ENCODE assay signal across 24 cellular contexts in genomic region chr15:99427210-99427609, GRCh38.
DNase-seq lines count a peak whose midpoint lies in the region; ATAC-seq and TF ChIP-seq lines count a peak whose summit lies in the region.
"Had no signal": no experiment of that assay in that cellular context is flagged by ENCODE, and none has a peak within 500 bp of the region (broad histone marks: within the 10 kb centered on the region; RNA-seq: fewer than 3 reads in every experiment).

No MANE protein-coding gene starts in this region.

- no peaks in the 10 kb centered on the region for H3K79me1 ChIP-seq in IMR-90 (ENCODE audit: low read depth in 1 of 2, low read length in 2 of 2)

- no peak for TF ChIP-seq POLR2A in IMR-90 (IDR thresholded peaks at IDR 0.05; ENCODE audit: low read depth, low read length)

- no peak overlapping the region; the same call in 1 of the 2 replicates for H3K23ac ChIP-seq in IMR-90 (ENCODE audit: low read depth, low read length)

- H3K27ac ChIP-seq in IMR-90 (ENCODE audit: insufficient read depth, low read length), result no peak overlapping the region
- H3K27ac ChIP-seq in lower lobe of right lung, result no peak overlapping the region
- H3K27ac ChIP-seq: colonic mucosa, VCaP had no signal

- H2BK5ac ChIP-seq in IMR-90 (ENCODE audit: low read depth, low read length, poor library complexity, severe bottlenecking), result no peak overlapping the region

- H4K91ac ChIP-seq in IMR-90 (ENCODE audit: insufficient read depth, low read depth, low read length), result no peak overlapping the region

- no peak overlapping the region for H3K27ac Mint-ChIP-seq in chondrocyte (ENCODE audit: unreplicated experiment)

- H3K4me3 ChIP-seq in IMR-90 (ENCODE audit: insufficient read depth, low read depth, low read length) (no peak overlapping the region), lower lobe of right lung (no peak overlapping the region)
- H3K4me3 ChIP-seq: colonic mucosa, heart left ventricle, smooth muscle cell, upper lobe of left lung had no signal

- no peak overlapping the region for H3K14ac ChIP-seq in IMR-90 (replicated peaks; ENCODE audit: low read depth, low read length)

- H3K27me3 ChIP-seq in IMR-90 (ENCODE audit: control insufficient read depth, insufficient read depth, low read length) (no peaks in the 10 kb centered on the region), lower lobe of right lung (ENCODE audit: low read depth) (no peaks in the 10 kb centered on the region)
- H3K27me3 ChIP-seq: colonic mucosa, heart left ventricle, upper lobe of left lung had no signal

- intact Hi-C loops in IMR-90 (cut with micrococcal nuclease) (no loop called here), lower lobe of right lung (cut with DNase I) (no loop called here)

- no TSS peak for BruUV-seq in IMR-90 (replicated peaks; lab: Mats Ljungman, UMichigan)

- no peaks in the 10 kb centered on the region for H3K27me3 Mint-ChIP-seq in chondrocyte (ENCODE audit: low read depth)

- ATAC-seq in IMR-90 (ENCODE audit: low read depth) (no peak), omental fat pad (ENCODE audit: low FRiP score) (no peak), lower lobe of right lung (no peak)
- ATAC-seq: heart left ventricle had no signal

- H3K18ac ChIP-seq in IMR-90 (ENCODE audit: low read depth, low read length), result no peak overlapping the region

- H2AK5ac ChIP-seq in IMR-90 (ENCODE audit: low read depth, low read length), result no peak overlapping the region; the same call in 1 of the 2 replicates

- H3K4me1 ChIP-seq in IMR-90 (ENCODE audit: control insufficient read depth, insufficient read depth, low read length) (peaks cover 11% of the 10 kb centered on the region), lower lobe of right lung (peaks cover 28% of the 10 kb centered on the region)

- peaks cover 19% of the 10 kb centered on the region for H3K9me1 ChIP-seq in IMR-90 (ENCODE audit: insufficient read depth, low read length)

- CTCF ChIA-PET in IMR-90 (lab: Yijun Ruan, JAX), result no interaction called here

- H3K9me3 Mint-ChIP-seq in chondrocyte (ENCODE audit: low read depth), result no peaks in the 10 kb centered on the region

- in situ Hi-C loops in IMR-90 (cut with MboI; ENCODE audit: low sequenced_read_pairs), result no loop called here

- no peak overlapping the region for H4K8ac ChIP-seq in IMR-90 (ENCODE audit: low read depth in 2 of 2, low read length in 2 of 2)

- no peak overlapping the region for H3K56ac ChIP-seq in IMR-90 (ENCODE audit: extremely low read depth, insufficient read depth, low read length)

- H3K9me3 ChIP-seq in IMR-90 (ENCODE audit: control insufficient read depth, insufficient read depth, low read length) (no peaks in the 10 kb centered on the region), lower lobe of right lung (no peaks in the 10 kb centered on the region)
- H3K9me3 ChIP-seq: colonic mucosa, heart left ventricle, upper lobe of left lung had no signal

- H4K20me1 ChIP-seq in IMR-90 (ENCODE audit: insufficient read depth, low read length), result no peaks in the 10 kb centered on the region

- H2AFZ ChIP-seq in IMR-90 (replicated peaks; ENCODE audit: low read length, poor library complexity), result no peak overlapping the region

- 87% methylated on average over 3 of the region's 8 CpGs; no CpG with 5 or more reads in 1 of the 2 experiments for WGBS in IMR-90 (ENCODE audit: extremely low coverage in 2 of 2, insufficient read length in 1 of 2), 2 experiments

- TF ChIP-seq CTCF in IMR-90 (conservative IDR thresholded peaks at IDR 0.05; ENCODE audit: low read depth, low read length), result no peak
- TF ChIP-seq CTCF in chondrocyte (IDR thresholded peaks at IDR 0.05), result no peak
- TF ChIP-seq CTCF in omental fat pad (IDR thresholded peaks at IDR 0.05), result no peak
- TF ChIP-seq CTCF in lower lobe of right lung (IDR thresholded peaks at IDR 0.05), result no peak

- H4K5ac ChIP-seq in IMR-90 (ENCODE audit: low read depth, low read length), result no peak overlapping the region

- dilution Hi-C loops in IMR-90 (cut with HindIII; ENCODE audit: low sequenced_read_pairs, unreplicated experiment), result no loop called here

- POLR2A ChIA-PET in IMR-90 (lab: Charles Lee; ENCODE audit: unreplicated experiment), result no interaction called here

- H2BK15ac ChIP-seq in IMR-90 (ENCODE audit: low read depth, low read length), result no peak overlapping the region

- H3K4me3 Mint-ChIP-seq in chondrocyte (ENCODE audit: unreplicated experiment), result no peak overlapping the region

- H3K9ac ChIP-seq in IMR-90 (ENCODE audit: low read depth, low read length), result no peak overlapping the region

- H2BK20ac ChIP-seq in IMR-90 (ENCODE audit: low read depth, low read length), result no peak overlapping the region

- peak overlapping the region; percentile 88 for H2AK9ac ChIP-seq in IMR-90 (replicated peaks; ENCODE audit: low read depth, low read length, poor library complexity)

- H3K36me3 Mint-ChIP-seq in chondrocyte (ENCODE audit: low read depth), result no peaks in the 10 kb centered on the region

- TF ChIP-seq RAD21 in IMR-90 (IDR thresholded peaks at IDR 0.05; ENCODE audit: low read length), result no peak

- no peak overlapping the region for H2BK120ac ChIP-seq in IMR-90 (ENCODE audit: low read depth, low read length)

- peak; percentile 4 for DNase-seq in activated naive CD4-positive, alpha-beta T cell treated with anti-CD3 and anti-CD28 coated beads, Interleukin-2, amount 50 U/mL, for 16 hours
- no peak for DNase-seq in activated naive CD4-positive, alpha-beta T cell (lab: John Stamatoyannopoulos, UW)
- no peak for DNase-seq in IMR-90
- DNase-seq in chondrocyte (ENCODE audit: low spot score), result peak; percentile 53
- peak; percentile 4 for DNase-seq in omental fat pad (ENCODE audit: low spot score)
- no peak for DNase-seq in lower lobe of right lung
- no peak for DNase-seq in globus pallidus (ENCODE audit: low spot score)
- no peak for DNase-seq in occipital lobe (lab: John Stamatoyannopoulos, UW)
- DNase-seq: activated CD4-positive, alpha-beta T cell treated with anti-CD3 and anti-CD28 coated beads for 48 hours; anterior cingulate cortex; colonic mucosa; effector memory CD4-positive, alpha-beta T cell; kidney glomerular epithelial cell; mammary epithelial cell; MV-4-11; NCI-H146; NCI-H446; NCI-H82; stimulated activated CD4-positive, alpha-beta T cell treated with anti-CD3 and anti-CD28 coated beads, Interleukin-2, amount 100 ng/mL, for 24 hours; T-helper 9 cell had no signal

- H3K4me1 Mint-ChIP-seq in chondrocyte (ENCODE audit: low read depth), result peaks cover 37% of the 10 kb centered on the region

- H3K4me2 ChIP-seq in IMR-90 (ENCODE audit: low read depth, low read length), result no peak overlapping the region
- H3K4me2 ChIP-seq: smooth muscle cell had no signal

- no peak overlapping the region for H3K4ac ChIP-seq in IMR-90 (ENCODE audit: low read depth, low read length)

- H3K36me3 ChIP-seq in IMR-90 (ENCODE audit: control insufficient read depth, insufficient read depth, low read length) (no peaks in the 10 kb centered on the region), lower lobe of right lung (no peaks in the 10 kb centered on the region)
- H3K36me3 ChIP-seq: colonic mucosa, heart left ventricle, upper lobe of left lung had no signal

TF ChIP-seq in IMR-90, 13 proteins besides CTCF, POLR2A, EP300 and RAD21:
- TF ChIP-seq, protein P1, sequence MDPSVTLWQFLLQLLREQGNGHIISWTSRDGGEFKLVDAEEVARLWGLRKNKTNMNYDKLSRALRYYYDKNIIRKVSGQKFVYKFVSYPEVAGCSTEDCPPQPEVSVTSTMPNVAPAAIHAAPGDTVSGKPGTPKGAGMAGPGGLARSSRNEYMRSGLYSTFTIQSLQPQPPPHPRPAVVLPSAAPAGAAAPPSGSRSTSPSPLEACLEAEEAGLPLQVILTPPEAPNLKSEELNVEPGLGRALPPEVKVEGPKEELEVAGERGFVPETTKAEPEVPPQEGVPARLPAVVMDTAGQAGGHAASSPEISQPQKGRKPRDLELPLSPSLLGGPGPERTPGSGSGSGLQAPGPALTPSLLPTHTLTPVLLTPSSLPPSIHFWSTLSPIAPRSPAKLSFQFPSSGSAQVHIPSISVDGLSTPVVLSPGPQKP (IDR thresholded peaks at IDR 0.05; ENCODE audit: borderline replicate concordance, low read depth, low read length), result no peak
- TF ChIP-seq RFX5 (IDR thresholded peaks at IDR 0.05; ENCODE audit: low read depth, low read length), result no peak
- TF ChIP-seq MXI1 (IDR thresholded peaks at IDR 0.05; ENCODE audit: borderline replicate concordance, low read depth, low read length), result no peak
- no peak for TF ChIP-seq NFE2L2 (IDR thresholded peaks at IDR 0.05; ENCODE audit: low read depth, low read length)
- TF ChIP-seq USF2 (IDR thresholded peaks at IDR 0.05; ENCODE audit: low read depth, low read length), result no peak
- TF ChIP-seq MAFK (IDR thresholded peaks at IDR 0.05; ENCODE audit: low read depth, low read length), result no peak
TF ChIP-seq in IMR-90: peak in this region for 0.

Comparison
In these comparisons a context has a peak if more than half of its experiments do, and no peak if none do; other contexts are left out.
1. DNase-seq: peak in activated naive CD4-positive, alpha-beta T cell treated with anti-CD3 and anti-CD28 coated beads, Interleukin-2, amount 50 U/mL, for 16 hours (single experiment), chondrocyte (single experiment) and omental fat pad (single experiment); none in activated naive CD4-positive, alpha-beta T cell (0 of 4), IMR-90 (single experiment), lower lobe of right lung (single experiment), globus pallidus (single experiment) and occipital lobe (single experiment).